8 cellular contexts compared by ENCODE assay signal in the genomic region with DNA sequence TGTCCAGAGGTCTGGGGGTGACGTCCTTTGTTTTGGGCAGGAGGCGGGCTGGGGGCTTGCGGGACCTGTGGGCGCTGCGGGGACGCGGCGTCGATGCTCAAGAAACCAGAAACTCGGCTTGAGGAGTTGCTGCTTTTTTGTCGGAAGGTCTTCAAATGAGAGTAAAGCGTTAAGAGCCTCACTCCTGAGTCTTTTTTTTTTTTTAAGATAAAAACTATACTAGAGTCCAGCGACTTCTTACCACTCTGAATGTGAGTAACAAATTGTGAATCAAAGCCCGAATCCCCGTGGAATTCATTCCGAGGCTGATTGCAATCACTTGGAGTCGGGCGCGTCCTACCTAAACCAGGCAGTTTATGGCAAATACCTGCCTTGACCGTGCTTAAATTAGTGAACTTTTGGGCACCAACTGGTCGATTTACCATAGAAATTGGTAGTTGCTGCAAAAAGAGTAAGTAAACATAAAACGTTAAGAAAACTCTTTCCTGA. TPM values are rescaled to one million over a fixed set of nuclear protein-coding genes. Genes with fewer than 3 reads are reported as not detected.
A peak's percentile ranks its signal among the peaks of the same experiment; 100 is the strongest.
DNase-seq lines count a peak whose midpoint lies in the region; ATAC-seq and TF ChIP-seq lines count a peak whose summit lies in the region.

No MANE protein-coding gene starts in this region.

- no peak for TF ChIP-seq POLR2A in transverse colon (IDR thresholded peaks at IDR 0.05)

- WGBS in transverse colon (ENCODE audit: low coverage in 1 of 2), 2 donors = 0 to 1% methylated on average over 3 to 22 of the region's 22 CpGs

- no peak overlapping the region for H3K27ac ChIP-seq in cardiac muscle cell
- peak overlapping the region; percentile 81 to 90 (median 84) for H3K27ac ChIP-seq in transverse colon

- TF ChIP-seq CTCF in cardiac muscle cell (IDR thresholded peaks at IDR 0.05; ENCODE audit: low read depth, low read length) (no peak), choroid plexus epithelial cell (conservative IDR thresholded peaks at IDR 0.05; ENCODE audit: low read depth, low read length) (no peak), transverse colon (IDR thresholded peaks at IDR 0.05) (no peak)

- H3K27me3 ChIP-seq in cardiac muscle cell (no peaks in the 10 kb centered on the region), transverse colon (no peaks in the 10 kb centered on the region)

- intact Hi-C loops in Right ventricle myocardium inferior (cut with DNase I) = loop anchor here (5.0 kb wide), 1 partner anchor 50 kb away; no protein-coding TSS in a partner anchor
- intact Hi-C loops in transverse colon (cut with DNase I; ENCODE audit: low total_unique reads) = no loop called here

- in situ Hi-C loops in transverse colon (cut with MboI; ENCODE audit: low pct_ligation_motif_present in 1 of 4, low pct_unique_long_range_greater_than_20kb in 1 of 4, low sequenced_read_pairs in 3 of 4) = no loop called here

- H3K9me3 ChIP-seq in cardiac muscle cell (ENCODE audit: low read depth) = no peaks in the 10 kb centered on the region
- H3K9me3 ChIP-seq in transverse colon = no peaks in the 10 kb centered on the region

- no peaks in the 10 kb centered on the region for H3K36me3 ChIP-seq in cardiac muscle cell
- no peaks in the 10 kb centered on the region for H3K36me3 ChIP-seq in transverse colon

- ATAC-seq in Right ventricle myocardium inferior = no peak

- DNase-seq in cardiac muscle cell (ENCODE audit: low read depth in 1 of 2, low spot score in 1 of 2) (peak in 1 of 2 donors; percentile 33), Right ventricle myocardium inferior (ENCODE audit: missing footprints) (no peak), NCI-H748 (lab: John Stamatoyannopoulos, UW; ENCODE audit: unreplicated experiment) (peak; percentile 60), choroid plexus epithelial cell (ENCODE audit: low read depth) (peak; percentile 42), lung microvascular endothelial cell (ENCODE audit: low read depth in 2 of 2) (peak; percentile 37 to 47), transverse colon (peak; percentile 27), HuH-7.5 (ENCODE audit: low spot score) (no peak), DMS153 treated with DMSO at 0.1 percent for 48 hours (lab: John Stamatoyannopoulos, UW; ENCODE audit: unreplicated experiment) (no peak)

- H3K4me3 ChIP-seq in cardiac muscle cell (peak overlapping the region; percentile 77), choroid plexus epithelial cell (ENCODE audit: low read depth, low read length) (peak overlapping the region; percentile 78), transverse colon (peak overlapping the region; percentile 60 to 94 (median 80))

- TF ChIP-seq EP300 in transverse colon (IDR thresholded peaks at IDR 0.05; ENCODE audit: low read depth) = no peak

- H3K4me1 ChIP-seq in cardiac muscle cell (ENCODE audit: low read depth) (no peaks in the 10 kb centered on the region), transverse colon (peaks cover 0 to 22% (median 5%) of the 10 kb centered on the region in 4 donors)

RNA-seq across cellular contexts. Expression of a gene that starts 0.6 kb away (rescaled TPM):
- 7.3 and 13.9 TPM in 2 replicates for total RNA-seq in cardiac muscle cell
- 4.1 and 21.0 TPM in 2 replicates for polyA plus RNA-seq in cardiac muscle cell
- total RNA-seq in Right ventricle myocardium inferior = 5.1 TPM
- 7.9 and 9.2 TPM in 2 replicates for total RNA-seq in lung microvascular endothelial cell
- 10 to 100 TPM in 3 of 4 donors, 1 to 10 TPM in 1; 9.7 to 31.0 (median 23.8) TPM for total RNA-seq in transverse colon

RNA-seq across cellular contexts. Expression of a gene that starts 20.5 kb away (rescaled TPM):
- total RNA-seq in cardiac muscle cell = not detected in 2 replicates
- polyA plus RNA-seq in cardiac muscle cell = not detected in 2 replicates
- not detected for total RNA-seq in Right ventricle myocardium inferior
- total RNA-seq in lung microvascular endothelial cell = 0.20 and 0.22 TPM in 2 replicates
- not detected for total RNA-seq in transverse colon

Comparison
In these comparisons a context has a peak if more than half of its experiments do, and no peak if none do; other contexts are left out.
1. DNase-seq: peak in NCI-H748 (single experiment), choroid plexus epithelial cell (single experiment), lung microvascular endothelial cell (2 of 2) and transverse colon (single experiment); none in Right ventricle myocardium inferior (single experiment), HuH-7.5 (single experiment) and DMS153 treated with DMSO at 0.1 percent for 48 hours (single experiment).
2. Peak in every context shown above with its lines, with median percentiles within 50 percentile points of each other: H3K4me3 ChIP-seq.